13 cellular contexts compared by ENCODE assay signal in the genomic region with DNA sequence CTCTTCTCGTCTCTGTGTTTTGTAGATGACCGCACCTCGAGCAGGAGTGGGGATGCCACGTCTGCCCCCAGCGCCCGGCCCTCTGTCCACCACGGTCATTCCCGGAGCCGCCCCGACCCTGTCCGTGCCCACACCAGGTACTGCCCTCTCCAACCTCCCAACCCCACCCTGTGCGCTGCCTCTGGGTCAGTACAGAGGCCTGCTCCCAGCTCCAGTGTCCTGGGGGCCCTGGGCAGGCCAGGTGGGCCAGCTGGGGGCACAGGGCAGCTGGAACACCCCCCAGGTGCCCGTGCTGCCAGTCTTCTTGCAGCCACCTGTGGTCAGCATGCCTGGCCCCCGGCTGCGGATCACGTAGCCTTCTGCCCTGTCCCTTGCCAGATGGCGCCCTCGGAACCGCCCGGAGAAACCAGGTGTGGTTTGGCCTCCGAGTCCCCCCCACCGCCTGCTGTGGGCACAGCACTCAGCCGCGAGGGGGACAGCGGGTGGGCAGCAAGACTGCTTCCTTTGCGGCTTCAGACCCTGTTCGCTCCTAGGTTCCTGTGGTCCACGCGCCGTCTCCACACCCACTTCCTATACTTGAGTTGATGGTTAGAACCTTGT.
"Had no signal": no experiment of that assay in that cellular context is flagged by ENCODE, and none has a peak within 500 bp of the region (broad histone marks: within the 10 kb centered on the region; RNA-seq: fewer than 3 reads in every experiment).

No MANE protein-coding gene starts in this region.

- H3K9me3 Mint-ChIP-seq: activated naive CD4-positive, alpha-beta T cell treated with anti-CD3 and anti-CD28 coated beads, Interleukin-2, amount 50 U/mL, for 24 hours; activated T-helper 2 cell treated with anti-CD3 and anti-CD28 coated beads, Interferon-gamma antibody, Interleukin-2, Interleukin-4, amounts not matched to agents 10 μg/mL and 5 μg/mL and 100 μg/mL, durations not matched to agents 14 hours and 24 hours and 36 hours; nephron progenitor cell had no signal

- H3K4me3 ChIP-seq: breast epithelium, mucosa of descending colon, tibial artery had no signal

- FAIRE-seq: endometrium, TTC549 had no signal

- H3K27me3 ChIP-seq: breast epithelium had no signal

- H3K4me1 Mint-ChIP-seq: nephron progenitor cell had no signal

- H3K9me3 ChIP-seq: breast epithelium, mucosa of descending colon, tibial artery had no signal

- H3K36me3 Mint-ChIP-seq: activated naive CD4-positive, alpha-beta T cell treated with anti-CD3 and anti-CD28 coated beads, Interleukin-2, amount 50 U/mL, for 24 hours had no signal

- H3K27ac Mint-ChIP-seq: activated naive CD4-positive, alpha-beta T cell treated with anti-CD3 and anti-CD28 coated beads, Interleukin-2, amount 50 U/mL, for 24 hours; activated T-helper 2 cell treated with anti-CD3 and anti-CD28 coated beads, Interferon-gamma antibody, Interleukin-2, Interleukin-4, amounts not matched to agents 10 μg/mL and 5 μg/mL and 100 μg/mL, durations not matched to agents 14 hours and 24 hours and 36 hours; nephron progenitor cell had no signal

- H3K4me3 Mint-ChIP-seq: activated naive CD4-positive, alpha-beta T cell treated with anti-CD3 and anti-CD28 coated beads, Interleukin-2, amount 50 U/mL, for 24 hours; nephron progenitor cell had no signal

- H3K36me3 ChIP-seq: breast epithelium, tibial artery had no signal

- H3K4me1 ChIP-seq: breast epithelium, tibial artery had no signal

- H3K27ac ChIP-seq: breast epithelium, tibial artery had no signal

- DNase-seq: aorta; left cardiac atrium; mammary epithelial cell; nephron progenitor cell; stimulated activated CD4-positive, alpha-beta T cell treated with anti-CD3 and anti-CD28 coated beads, Interleukin-4, amount 100 ng/mL, for 1 hour had no signal

- ATAC-seq: esophagus mucosa, left cardiac atrium, mucosa of descending colon had no signal
